ENCODE assay signal across 13 cellular contexts in the genomic region with DNA sequence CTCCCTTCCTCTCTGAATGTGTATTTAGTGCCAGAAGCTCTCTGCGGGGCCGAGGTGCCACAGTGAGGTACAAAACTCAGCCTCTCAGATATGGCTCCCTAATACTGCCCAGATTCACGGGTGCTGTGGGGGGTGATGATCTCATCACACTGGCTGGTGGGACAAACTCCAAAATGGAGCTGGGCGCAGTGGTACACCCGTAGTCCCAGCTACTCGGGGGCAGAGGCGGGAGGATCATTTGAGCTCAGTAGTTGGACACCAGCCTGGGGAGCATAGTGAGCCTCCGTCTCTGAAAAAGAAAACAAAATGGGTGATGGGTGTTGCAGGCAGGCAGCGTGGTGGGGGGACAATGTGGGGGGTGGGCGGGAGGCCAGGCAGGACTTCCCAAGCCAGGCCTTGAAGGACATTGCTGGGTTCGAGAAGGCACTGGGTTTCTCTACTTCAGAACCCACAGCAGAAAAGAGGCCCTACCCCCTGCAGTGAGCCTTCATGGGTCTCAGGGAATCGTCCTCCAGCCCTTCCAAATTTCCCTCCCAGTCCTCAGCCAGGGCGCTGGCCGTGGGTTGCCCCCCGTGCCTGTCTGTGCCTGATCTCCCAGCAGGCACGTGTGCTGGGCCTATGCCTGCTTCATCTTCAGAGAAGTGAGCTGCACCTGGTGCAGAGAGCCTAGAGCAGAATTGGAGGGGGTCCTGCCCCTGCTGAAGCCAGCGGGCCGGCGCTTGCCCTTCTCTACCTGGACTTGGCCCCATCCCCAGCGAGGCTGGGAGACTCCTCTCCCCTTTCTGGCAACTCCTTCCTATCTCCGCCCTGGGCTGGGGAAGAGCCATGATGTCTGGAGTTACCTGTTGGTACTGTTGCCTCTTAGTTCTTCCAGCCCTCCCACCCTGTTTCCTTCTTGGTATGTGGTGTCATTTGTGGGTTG. TPM values are rescaled to one million over a fixed set of nuclear protein-coding genes. Genes with fewer than 3 reads are reported as not detected.
DNase-seq lines count a peak whose midpoint lies in the region; ATAC-seq and TF ChIP-seq lines count a peak whose summit lies in the region.
"Had no signal": no experiment of that assay in that cellular context is flagged by ENCODE, and none has a peak within 500 bp of the region (broad histone marks: within the 10 kb centered on the region; RNA-seq: fewer than 3 reads in every experiment).

No MANE protein-coding gene starts in this region.

- H3K36me3 ChIP-seq in heart left ventricle: peaks cover 0 to 40% (median 26%) of the 10 kb centered on the region in 9 donors
- peaks cover 6% of the 10 kb centered on the region for H3K36me3 ChIP-seq in fibroblast of lung (ENCODE audit: control insufficient read depth, insufficient read depth, low read length)
- peaks cover 27% of the 10 kb centered on the region for H3K36me3 ChIP-seq in osteoblast (ENCODE audit: insufficient read depth, low read length)
- no peaks in the 10 kb centered on the region for H3K36me3 ChIP-seq in uterus

- H3K27ac ChIP-seq in heart left ventricle (peak overlapping the region in 10 of 12 donors; percentile 31 to 88 (median 75)), fibroblast of lung (ENCODE audit: insufficient read depth, low read length) (peak overlapping the region; percentile 73), osteoblast (ENCODE audit: low read depth, low read length) (no peak overlapping the region), uterus (peak overlapping the region; percentile 72 to 73)

- H3K9me3 ChIP-seq in heart left ventricle: no peaks in the 10 kb centered on the region
- no peaks in the 10 kb centered on the region for H3K9me3 ChIP-seq in fibroblast of lung (ENCODE audit: control insufficient read depth, insufficient read depth, low read depth, low read length)
- H3K9me3 ChIP-seq in osteoblast (ENCODE audit: low read depth, low read length): no peaks in the 10 kb centered on the region
- H3K9me3 ChIP-seq in uterus: no peaks in the 10 kb centered on the region
- H3K9me3 ChIP-seq: mucosa of descending colon, testis had no signal

- intact Hi-C loops in heart left ventricle (cut with DNase I): no loop called here
- intact Hi-C loops in cardiac septum (cut with DNase I): no loop called here
- intact Hi-C loops in uterus (cut with DNase I; ENCODE audit: low total_unique reads): no loop called here

- peak in 1 of 5 donors; percentile 34 for DNase-seq in heart left ventricle
- no peak for DNase-seq in cardiac septum (ENCODE audit: low spot score)
- no peak for DNase-seq in fibroblast of lung (ENCODE audit: low read depth in 2 of 2)
- peak; percentile 57 for DNase-seq in osteoblast (ENCODE audit: insufficient read length, low spot score, missing footprints)
- peak; percentile 59 to 60 for DNase-seq in uterus
- no peak for DNase-seq in NCI-H2171 (lab: John Stamatoyannopoulos, UW)
- DNase-seq in NCI-H748 treated with DMSO at 0.1 percent for 48 hours (lab: John Stamatoyannopoulos, UW): no peak
- DNase-seq in UCSD-AML1 (lab: John Stamatoyannopoulos, UW; ENCODE audit: unreplicated experiment): no peak
- DNase-seq: activated effector memory CD4-positive, alpha-beta T cell treated with anti-CD3 and anti-CD28 coated beads, Interleukin-2, amount 50 U/mL, for 16 hours; mucosa of descending colon; NCI-H1048; T-helper 17 cell; testis had no signal

- no peaks in the 10 kb centered on the region for H3K79me2 ChIP-seq in fibroblast of lung (ENCODE audit: control insufficient read depth, insufficient read depth, low read length)
- H3K79me2 ChIP-seq in osteoblast (ENCODE audit: insufficient read depth, low read length): peaks cover 45% of the 10 kb centered on the region

- H3K9ac ChIP-seq in fibroblast of lung (ENCODE audit: insufficient read depth, low read length): peak overlapping the region; percentile 7

- no peak for ATAC-seq in heart left ventricle
- ATAC-seq: T-helper 17 cell had no signal

- TF ChIP-seq POLR2A in heart left ventricle (IDR thresholded peaks at IDR 0.05) (no peak), uterus (IDR thresholded peaks at IDR 0.05) (no peak)

- H3K4me3 ChIP-seq in heart left ventricle: no peak overlapping the region
- no peak overlapping the region for H3K4me3 ChIP-seq in fibroblast of lung (replicated peaks in 1 of 4; ENCODE audit: control extremely low read depth in 1 of 4, insufficient read depth in 1 of 4, low read depth in 3 of 4, low read length in 4 of 4)
- H3K4me3 ChIP-seq in osteoblast (ENCODE audit: insufficient read depth, low read length): no peak overlapping the region
- no peak overlapping the region for H3K4me3 ChIP-seq in uterus
- H3K4me3 ChIP-seq: mucosa of descending colon, testis had no signal

- H3K4me2 ChIP-seq in fibroblast of lung (ENCODE audit: extremely low read depth, insufficient read depth, low read length) (peak overlapping the region; percentile 75), osteoblast (ENCODE audit: insufficient read depth, low read length) (no peak overlapping the region)

- TF ChIP-seq CTCF in heart left ventricle (IDR thresholded peaks at IDR 0.05): no peak
- TF ChIP-seq CTCF in fibroblast of lung (conservative IDR thresholded peaks at IDR 0.05 in 1 of 2, IDR thresholded peaks at IDR 0.05 in 1 of 2; ENCODE audit: low read depth in 1 of 2, low read length in 2 of 2): no peak
- TF ChIP-seq CTCF in osteoblast (IDR thresholded peaks at IDR 0.05; ENCODE audit: extremely low read depth, low read depth, low read length): no peak
- TF ChIP-seq CTCF in uterus (IDR thresholded peaks at IDR 0.05): no peak

- no peaks in the 10 kb centered on the region for H3K27me3 ChIP-seq in heart left ventricle
- no peaks in the 10 kb centered on the region for H3K27me3 ChIP-seq in fibroblast of lung (ENCODE audit: control insufficient read depth, insufficient read depth, low read length)
- no peaks in the 10 kb centered on the region for H3K27me3 ChIP-seq in osteoblast (ENCODE audit: insufficient read depth, low read length)
- no peaks in the 10 kb centered on the region for H3K27me3 ChIP-seq in uterus
- H3K27me3 ChIP-seq: testis had no signal

- WGBS in heart left ventricle, 4 donors: 74 to 83% (median 77%) methylated on average over 20 to 21 of the region's 21 CpGs

- H3K4me1 ChIP-seq in heart left ventricle: peaks cover 8 to 93% (median 56%) of the 10 kb centered on the region in 12 donors
- H3K4me1 ChIP-seq in fibroblast of lung (ENCODE audit: control insufficient read depth, extremely low read depth, insufficient read depth, low read length): no peaks in the 10 kb centered on the region
- peaks cover 7% of the 10 kb centered on the region for H3K4me1 ChIP-seq in osteoblast (ENCODE audit: insufficient read depth, low read length)
- peaks cover 0 to 21% of the 10 kb centered on the region in 2 donors for H3K4me1 ChIP-seq in uterus

- no peaks in the 10 kb centered on the region for H4K20me1 ChIP-seq in fibroblast of lung (ENCODE audit: control insufficient read depth, extremely low read depth, insufficient read depth, low read length)
- peaks cover 5% of the 10 kb centered on the region for H4K20me1 ChIP-seq in osteoblast (ENCODE audit: insufficient read depth, low read length)

- no peak overlapping the region for H2AFZ ChIP-seq in fibroblast of lung (ENCODE audit: low read length)
- H2AFZ ChIP-seq in osteoblast (ENCODE audit: low read length): no peak overlapping the region

RNA-seq across cellular contexts. Expression of gene H6PD, which starts 14.0 kb away (rescaled TPM):
- 10 to 100 TPM; 16.0 to 54.5 (median 27.9) TPM for total RNA-seq in heart left ventricle
- 10 to 100 TPM; 11.0 to 15.7 TPM for polyA plus RNA-seq in heart left ventricle
- 28.9 TPM for total RNA-seq in cardiac septum
- total RNA-seq in fibroblast of lung: 23.5 and 24.4 TPM in 2 replicates
- polyA plus RNA-seq in fibroblast of lung: 15.2 and 17.7 TPM in 2 replicates
- 20.1 and 22.4 TPM in 2 replicates for polyA plus RNA-seq in fibroblast of lung (2012)
- polyA minus RNA-seq in fibroblast of lung (ENCODE audit: low replicate concordance): 48.0 and 51.9 TPM in 2 replicates
- total RNA-seq in osteoblast: 45.1 and 51.4 TPM in 2 replicates
- 100 to 1,000 TPM in 1 of 4 donors, 10 to 100 TPM in 3; 28.4 to 107 (median 49.7) TPM for total RNA-seq in uterus

RNA-seq across cellular contexts. Expression of gene SPSB1, which starts 44.1 kb away (rescaled TPM):
- 10 to 100 TPM in 3 of 9 donors, 1 to 10 TPM in 6; 7.7 to 27.2 (median 9.2) TPM for total RNA-seq in heart left ventricle
- polyA plus RNA-seq in heart left ventricle: 10 to 100 TPM in 1 of 2 donors, 1 to 10 TPM in 1; 7.0 to 10.9 TPM
- 12.9 TPM for total RNA-seq in cardiac septum
- total RNA-seq in fibroblast of lung: 20.0 and 20.6 TPM in 2 replicates
- 14.3 and 22.1 TPM in 2 replicates for polyA plus RNA-seq in fibroblast of lung
- 16.8 and 23.7 TPM in 2 replicates for polyA plus RNA-seq in fibroblast of lung (2012)
- 22.8 and 24.7 TPM in 2 replicates for polyA minus RNA-seq in fibroblast of lung (ENCODE audit: low replicate concordance)
- total RNA-seq in osteoblast: 14.7 and 23.2 TPM in 2 replicates
- total RNA-seq in uterus: 10 to 100 TPM; 12.3 to 29.6 (median 20.7) TPM

Comparison
In these comparisons a context has a peak if more than half of its experiments do, and no peak if none do; other contexts are left out.
1. DNase-seq: peak in osteoblast (single experiment) and uterus (2 of 2); none in cardiac septum (single experiment), fibroblast of lung (0 of 2), NCI-H2171 (single experiment), NCI-H748 treated with DMSO at 0.1 percent for 48 hours (single experiment) and UCSD-AML1 (single experiment).